In genomic region chr14:77039285-77040058, GRCh38 we compare ENCODE assay signal across 8 cellular contexts. TPM values are rescaled to one million over a fixed set of nuclear protein-coding genes. Genes with fewer than 3 reads are reported as not detected.
A peak's percentile ranks its signal among the peaks of the same experiment; 100 is the strongest.
DNase-seq lines count a peak whose midpoint lies in the region; ATAC-seq and TF ChIP-seq lines count a peak whose summit lies in the region.

No MANE protein-coding gene starts in this region.

- no peaks in the 10 kb centered on the region for H3K36me3 Mint-ChIP-seq in T-helper 1 cell treated with Interleukin-12 subunit alpha and Interleukin-12 subunit beta and Interleukin-4 antibody, amounts not matched to agents 30 μg/mL and 1 μg/mL, for 36 hours (ENCODE audit: low read depth)
- H3K36me3 Mint-ChIP-seq in activated CD8-positive, alpha-beta T cell treated with anti-CD3 and anti-CD28 coated beads, Interleukin-2, amount 10 ng/mL, durations not matched to agents 7 days and 5 days (ENCODE audit: low read depth), result peaks cover 5% of the 10 kb centered on the region
- no peaks in the 10 kb centered on the region for H3K36me3 Mint-ChIP-seq in glutamatergic neuron (ENCODE audit: unreplicated experiment)

- intact Hi-C loops in spleen (cut with DNase I; ENCODE audit: low total_unique reads), result no loop called here

- H3K27me3 ChIP-seq in HUES64 (ENCODE audit: insufficient read depth, low read length) (peaks cover 15% of the 10 kb centered on the region; the same call in 1 of the 2 replicates), spleen (replicated peaks in 1 of 7) (no peaks in the 10 kb centered on the region)

- H3K9ac ChIP-seq in HUES64 (ENCODE audit: low read depth, low read length), result no peak overlapping the region

- peak overlapping the region; percentile 78 for H3K4me3 Mint-ChIP-seq in T-helper 1 cell treated with Interleukin-12 subunit alpha and Interleukin-12 subunit beta and Interleukin-4 antibody, amounts not matched to agents 30 μg/mL and 1 μg/mL, for 36 hours
- peak overlapping the region; percentile 76 for H3K4me3 Mint-ChIP-seq in activated CD8-positive, alpha-beta T cell treated with anti-CD3 and anti-CD28 coated beads, Interleukin-2, amount 10 ng/mL, durations not matched to agents 7 days and 5 days
- peak overlapping the region; percentile 90 for H3K4me3 Mint-ChIP-seq in glutamatergic neuron (ENCODE audit: unreplicated experiment)

- peaks cover 82% of the 10 kb centered on the region for H3K4me1 Mint-ChIP-seq in T-helper 1 cell treated with Interleukin-12 subunit alpha and Interleukin-12 subunit beta and Interleukin-4 antibody, amounts not matched to agents 30 μg/mL and 1 μg/mL, for 36 hours (ENCODE audit: low read depth)
- H3K4me1 Mint-ChIP-seq in activated CD8-positive, alpha-beta T cell treated with anti-CD3 and anti-CD28 coated beads, Interleukin-2, amount 10 ng/mL, durations not matched to agents 7 days and 5 days (ENCODE audit: low read depth), result peaks cover 87% of the 10 kb centered on the region
- peaks cover 69% of the 10 kb centered on the region for H3K4me1 Mint-ChIP-seq in glutamatergic neuron (ENCODE audit: low read depth, unreplicated experiment)

- H3K9me3 ChIP-seq in HUES64 (ENCODE audit: insufficient read depth, low read depth, low read length), result no peaks in the 10 kb centered on the region
- H3K9me3 ChIP-seq in spleen, result no peaks in the 10 kb centered on the region

- ATAC-seq in activated CD8-positive, alpha-beta T cell treated with anti-CD3 and anti-CD28 coated beads, Interleukin-2, amount 10 ng/mL, durations not matched to agents 7 days and 5 days, result no peak
- ATAC-seq in HG03520 (IDR thresholded peaks at IDR 0.05; ENCODE audit: unreplicated experiment) (no peak), HG03460 (IDR thresholded peaks at IDR 0.05; ENCODE audit: unreplicated experiment) (no peak)

- DNase-seq in T-helper 1 cell, result no peak
- no peak for DNase-seq in activated CD8-positive, alpha-beta T cell treated with anti-CD3 and anti-CD28 coated beads, Interleukin-2, amount 10 ng/mL, durations not matched to agents 7 days and 5 days
- DNase-seq in glutamatergic neuron, result no peak
- DNase-seq in spleen, result no peak

- H3K9me3 Mint-ChIP-seq in T-helper 1 cell treated with Interleukin-12 subunit alpha and Interleukin-12 subunit beta and Interleukin-4 antibody, amounts not matched to agents 30 μg/mL and 1 μg/mL, for 36 hours, result no peaks in the 10 kb centered on the region
- H3K9me3 Mint-ChIP-seq in activated CD8-positive, alpha-beta T cell treated with anti-CD3 and anti-CD28 coated beads, Interleukin-2, amount 10 ng/mL, durations not matched to agents 7 days and 5 days (ENCODE audit: insufficient read depth), result no peaks in the 10 kb centered on the region
- H3K9me3 Mint-ChIP-seq in glutamatergic neuron (ENCODE audit: unreplicated experiment), result peaks cover 18% of the 10 kb centered on the region

- no peaks in the 10 kb centered on the region for H3K36me3 ChIP-seq in HUES64 (ENCODE audit: insufficient read depth, low read length)
- H3K36me3 ChIP-seq in spleen, result no peaks in the 10 kb centered on the region

- H3K27ac ChIP-seq in HUES64 (ENCODE audit: low read depth, low read length) (peak overlapping the region; percentile 38; the same call in 1 of the 2 replicates), spleen (peak overlapping the region; percentile 90 to 100 (median 98))

- peaks cover 72% of the 10 kb centered on the region for H3K4me1 ChIP-seq in HUES64 (ENCODE audit: insufficient read depth, low read length)
- peaks cover 78 to 100% (median 96%) of the 10 kb centered on the region in 6 donors for H3K4me1 ChIP-seq in spleen

- H3K27me3 Mint-ChIP-seq in T-helper 1 cell treated with Interleukin-12 subunit alpha and Interleukin-12 subunit beta and Interleukin-4 antibody, amounts not matched to agents 30 μg/mL and 1 μg/mL, for 36 hours (ENCODE audit: low read depth), result no peaks in the 10 kb centered on the region
- H3K27me3 Mint-ChIP-seq in activated CD8-positive, alpha-beta T cell treated with anti-CD3 and anti-CD28 coated beads, Interleukin-2, amount 10 ng/mL, durations not matched to agents 7 days and 5 days (ENCODE audit: low read depth), result no peaks in the 10 kb centered on the region
- peaks cover 8% of the 10 kb centered on the region for H3K27me3 Mint-ChIP-seq in glutamatergic neuron (ENCODE audit: unreplicated experiment)

- POLR2A ChIA-PET in activated CD8-positive, alpha-beta T cell treated with anti-CD3 and anti-CD28 coated beads, Interleukin-2, amount 10 ng/mL, durations not matched to agents 7 days and 5 days (lab: Charles Lee), result interaction anchor here (0.9 to 7.8 kb wide), 10 partner anchors 9 to 113 kb away, joined by 3 to 107 read pairs (median 6); partner anchors contain the start of gene IRF2BPL

- CTCF ChIA-PET in activated CD8-positive, alpha-beta T cell treated with anti-CD3 and anti-CD28 coated beads, Interleukin-2, amount 10 ng/mL, durations not matched to agents 7 days and 5 days (lab: Charles Lee), result interaction anchor here (0.9 to 4.3 kb wide), 15 partner anchors 8 to 167 kb away, joined by 3 to 31 read pairs (median 4); partner anchors contain the start of gene IRF2BPL

- no peak for TF ChIP-seq POLR2A in spleen (IDR thresholded peaks at IDR 0.05)

- TF ChIP-seq CTCF in glutamatergic neuron (IDR thresholded peaks at IDR 0.05; ENCODE audit: partially characterized antibody, unreplicated experiment) (no peak), spleen (IDR thresholded peaks at IDR 0.05 in 8 of 11, conservative IDR thresholded peaks at IDR 0.05 in 3 of 11) (no peak)

- H3K27ac Mint-ChIP-seq in T-helper 1 cell treated with Interleukin-12 subunit alpha and Interleukin-12 subunit beta and Interleukin-4 antibody, amounts not matched to agents 30 μg/mL and 1 μg/mL, for 36 hours, result peak overlapping the region; percentile 98
- peak overlapping the region; percentile 97 for H3K27ac Mint-ChIP-seq in activated CD8-positive, alpha-beta T cell treated with anti-CD3 and anti-CD28 coated beads, Interleukin-2, amount 10 ng/mL, durations not matched to agents 7 days and 5 days
- H3K27ac Mint-ChIP-seq in glutamatergic neuron (ENCODE audit: unreplicated experiment), result peak overlapping the region; percentile 99

- H3K4me3 ChIP-seq in HUES64 (ENCODE audit: low read length), result peak overlapping the region; percentile 53
- H3K4me3 ChIP-seq in spleen, result peak overlapping the region in 6 of 8 donors; percentile 13 to 63 (median 30)

- 36% methylated on average over 10 of the region's 10 CpGs for WGBS in HUES64
- 26 to 37% (median 29%) methylated on average over 10 of the region's 10 CpGs for WGBS in spleen, 5 donors

RNA-seq across cellular contexts. Expression of gene IRF2BPL, which starts 11.0 kb away (rescaled TPM):
- polyA plus RNA-seq in HUES64 (2013, experiment 1 of 2), result 46.8 TPM
- polyA plus RNA-seq in HUES64 (2013, experiment 2 of 2), result 53.2 TPM
- 10 to 100 TPM; 34.5 to 35.6 TPM for total RNA-seq in activated CD8-positive, alpha-beta T cell treated with anti-CD3 and anti-CD28 coated beads, Interleukin-2, amount 10 ng/mL, durations not matched to agents 7 days and 5 days
- total RNA-seq in glutamatergic neuron (ENCODE audit: unreplicated experiment) (23.3 TPM), spleen (10 to 100 TPM; 38.2 to 62.7 (median 47.7) TPM)
- 10 to 100 TPM in 1 of 3 donors, 1 to 10 TPM in 2; 4.1 to 15.8 (median 6.3) TPM for polyA plus RNA-seq in spleen

RNA-seq across cellular contexts. Expression of gene CIPC, which starts 58.6 kb away (rescaled TPM):
- polyA plus RNA-seq in HUES64 (2013, experiment 1 of 2), result 17.7 TPM
- 16.9 TPM for polyA plus RNA-seq in HUES64 (2013, experiment 2 of 2)
- total RNA-seq in activated CD8-positive, alpha-beta T cell treated with anti-CD3 and anti-CD28 coated beads, Interleukin-2, amount 10 ng/mL, durations not matched to agents 7 days and 5 days, result 10 to 100 TPM; 11.4 to 11.7 TPM
- 22.3 TPM for total RNA-seq in glutamatergic neuron (ENCODE audit: unreplicated experiment)
- total RNA-seq in spleen, result 10 to 100 TPM; 14.9 to 33.8 (median 24.7) TPM
- 1 to 10 TPM; 4.2 to 9.6 (median 5.1) TPM for polyA plus RNA-seq in spleen
